Comparison of ENCODE assay signal across 1 cellular context in the genomic region with DNA sequence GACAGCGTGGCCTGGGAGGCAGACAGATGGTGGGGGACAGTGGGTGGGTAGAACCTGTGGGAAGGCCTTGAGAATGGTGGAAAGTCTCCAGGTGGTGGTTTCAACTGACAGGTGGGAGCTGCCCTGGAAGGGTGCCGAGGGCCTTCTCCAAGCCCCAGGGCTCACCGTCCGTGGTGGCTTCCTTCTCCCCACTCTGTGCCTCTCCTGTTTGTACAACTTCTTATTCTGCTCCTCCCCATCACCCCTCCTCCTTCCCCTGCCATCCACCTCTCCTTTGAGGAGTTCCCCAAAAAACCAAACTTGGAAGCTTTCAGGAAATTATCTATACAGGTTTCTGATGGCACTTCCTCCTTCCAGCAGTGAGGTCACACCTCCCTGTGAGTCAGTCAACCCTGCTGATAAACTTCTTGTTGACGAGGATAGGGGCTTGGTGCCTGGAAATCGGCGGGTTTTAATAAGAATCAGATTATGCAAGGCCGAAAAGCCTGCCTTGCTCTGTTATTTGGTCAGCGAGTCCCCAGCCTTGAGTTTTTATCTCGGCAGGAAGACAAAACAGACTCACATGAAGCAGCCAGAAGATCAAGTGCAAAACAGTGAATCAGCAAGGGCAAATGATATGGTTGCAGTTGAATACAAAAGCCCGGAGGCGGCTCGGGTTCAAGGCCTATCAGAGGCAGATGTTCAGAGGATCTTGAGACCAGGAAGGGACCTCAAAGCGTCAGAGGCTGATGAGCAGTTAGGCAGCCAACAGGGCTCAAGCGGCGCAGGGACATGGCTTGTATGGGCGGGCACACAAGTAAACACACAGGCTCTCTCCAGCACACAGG.
TF ChIP-seq lines count a peak whose summit lies in the region.

No MANE protein-coding gene starts in this region.

TF ChIP-seq in H1, 55 proteins besides CTCF, POLR2A, EP300 and RAD21 (continued from another document):
- TF ChIP-seq SUZ12 (IDR thresholded peaks at IDR 0.05; ENCODE audit: low read length): no peak
- TF ChIP-seq SP2 (IDR thresholded peaks at IDR 0.05; ENCODE audit: low read length): no peak
- TF ChIP-seq RXRA (IDR thresholded peaks at IDR 0.05; ENCODE audit: insufficient read depth, low read depth, low read length): no peak
- no peak for TF ChIP-seq JUN (IDR thresholded peaks at IDR 0.05; ENCODE audit: low read depth, low read length)
- TF ChIP-seq RNF2 (IDR thresholded peaks at IDR 0.05; ENCODE audit: borderline replicate concordance, low read depth, low read length, missing control alignments, poor library complexity, severe bottlenecking): no peak
- no peak for TF ChIP-seq SIX5 (IDR thresholded peaks at IDR 0.05; ENCODE audit: low read depth, low read length)
- TF ChIP-seq BACH1 (IDR thresholded peaks at IDR 0.05; ENCODE audit: low read length): no peak
- no peak for TF ChIP-seq CBX5 (IDR thresholded peaks at IDR 0.05; ENCODE audit: low read depth, low read length)
